ENCODE assay signal across 8 cellular contexts in genomic region chr3:183098538-183099025, GRCh38. TPM values are rescaled to one million over a fixed set of nuclear protein-coding genes. Genes with fewer than 3 reads are reported as not detected.
DNase-seq lines count a peak whose midpoint lies in the region; ATAC-seq, FAIRE-seq and TF ChIP-seq lines count a peak whose summit lies in the region.

No MANE protein-coding gene starts in this region.

- H3K27me3 Mint-ChIP-seq in CD8-positive, alpha-beta memory T cell: peaks cover 0 to 2% of the 10 kb centered on the region in 2 donors

- no peak for ATAC-seq in GM21423 (IDR thresholded peaks at IDR 0.05; ENCODE audit: unreplicated experiment)

- POLR2A ChIA-PET in CD8-positive, alpha-beta memory T cell (lab: Charles Lee): interaction anchor here (0.6 to 1.1 kb wide), 3 partner anchors 63 to 1267 kb away, joined by 3 read pairs; partner anchors contain the start of gene YEATS2

- peaks cover 16% of the 10 kb centered on the region for H3K4me1 ChIP-seq in CD8-positive, alpha-beta memory T cell (ENCODE audit: insufficient read depth, low read length)
- peaks cover 9 to 37% (median 24%) of the 10 kb centered on the region in 6 donors for H3K4me1 ChIP-seq in spleen

- peak overlapping the region; percentile 72 for H3K27ac ChIP-seq in CD8-positive, alpha-beta memory T cell (ENCODE audit: low read depth, low read length)
- H3K27ac ChIP-seq in WERI-Rb-1: peak overlapping the region; percentile 52
- peak overlapping the region; percentile 73 to 93 (median 88) for H3K27ac ChIP-seq in spleen

- intact Hi-C loops in spleen (cut with DNase I; ENCODE audit: low total_unique reads): no loop called here

- peak overlapping the region; percentile 95 to 99 (median 98) for H3K4me3 Mint-ChIP-seq in CD8-positive, alpha-beta memory T cell

- H3K4me3 ChIP-seq in CD8-positive, alpha-beta memory T cell (ENCODE audit: low read length): peak overlapping the region; percentile 75
- H3K4me3 ChIP-seq in WERI-Rb-1 (ENCODE audit: low read depth, low read length) (peak overlapping the region; percentile 97), iPS-11a (ENCODE audit: low read depth, low read length) (peak overlapping the region; percentile 95), spleen (peak overlapping the region; percentile 86 to 99 (median 96))

- 6 to 12% (median 7%) methylated on average over 8 of the region's 8 CpGs for WGBS in spleen, 5 donors

- H3K27me3 ChIP-seq in CD8-positive, alpha-beta memory T cell (ENCODE audit: insufficient read depth, low read length, poor library complexity, severe bottlenecking): no peaks in the 10 kb centered on the region
- H3K27me3 ChIP-seq in WERI-Rb-1 (ENCODE audit: insufficient read depth, low read depth, severe bottlenecking): no peaks in the 10 kb centered on the region
- H3K27me3 ChIP-seq in spleen (replicated peaks in 1 of 7): no peaks in the 10 kb centered on the region

- TF ChIP-seq POLR2A in H54 (IDR thresholded peaks at IDR 0.05; ENCODE audit: low read depth, low read length) (no peak), spleen (IDR thresholded peaks at IDR 0.05) (no peak)

- CTCF ChIA-PET in CD8-positive, alpha-beta memory T cell (lab: Charles Lee): interaction anchor here (1.0 to 2.4 kb wide), 4 partner anchors 13 to 283 kb away, joined by 3 to 7 read pairs (median 4); no protein-coding TSS in a partner anchor

- peaks cover under 1 to 21% (median 5%) of the 10 kb centered on the region in 3 donors for H3K36me3 Mint-ChIP-seq in CD8-positive, alpha-beta memory T cell

- H3K9me3 Mint-ChIP-seq in CD8-positive, alpha-beta memory T cell: no peaks in the 10 kb centered on the region

- TF ChIP-seq CTCF in WERI-Rb-1 (IDR thresholded peaks at IDR 0.05; ENCODE audit: low read depth, low read length) (no peak), spleen (IDR thresholded peaks at IDR 0.05 in 8 of 11, conservative IDR thresholded peaks at IDR 0.05 in 3 of 11) (no peak)

- H3K4me1 Mint-ChIP-seq in CD8-positive, alpha-beta memory T cell: peaks cover 38 to 53% (median 52%) of the 10 kb centered on the region in 3 donors

- H3K27ac Mint-ChIP-seq in CD8-positive, alpha-beta memory T cell: peak overlapping the region; percentile 92 to 99 (median 98)

- peak; percentile 75 for FAIRE-seq in H54 (lab: Jason Lieb, UNC)

- no peak for DNase-seq in CD8-positive, alpha-beta memory T cell
- DNase-seq in H54 (ENCODE audit: insufficient read length, low spot score) (peak; percentile 12), WERI-Rb-1 (no peak), spleen (no peak), NCI-H510A (lab: John Stamatoyannopoulos, UW) (no peak)
- no peak for DNase-seq in stimulated activated naive CD4-positive, alpha-beta T cell (lab: John Stamatoyannopoulos, UW)

- H3K36me3 ChIP-seq in CD8-positive, alpha-beta memory T cell (ENCODE audit: insufficient read depth, low read length): no peaks in the 10 kb centered on the region
- H3K36me3 ChIP-seq in WERI-Rb-1 (no peaks in the 10 kb centered on the region), spleen (peaks cover 0 to 16% (median 4%) of the 10 kb centered on the region in 6 donors)

- H3K9me3 ChIP-seq in CD8-positive, alpha-beta memory T cell (ENCODE audit: low read length): no peaks in the 10 kb centered on the region
- H3K9me3 ChIP-seq in WERI-Rb-1 (ENCODE audit: severe bottlenecking) (no peaks in the 10 kb centered on the region), spleen (no peaks in the 10 kb centered on the region)

RNA-seq across cellular contexts. Expression of gene MCCC1, which starts 0.7 kb away (rescaled TPM):
- total RNA-seq in CD8-positive, alpha-beta memory T cell: 10 to 100 TPM; 32.8 TPM
- polyA plus RNA-seq in CD8-positive, alpha-beta memory T cell: 26.3 TPM
- 10 to 100 TPM; 18.6 to 96.1 (median 27.8) TPM for total RNA-seq in spleen
- 10 to 100 TPM; 26.9 to 46.7 (median 29.7) TPM for polyA plus RNA-seq in spleen
